8 cellular contexts compared by ENCODE assay signal in genomic region chr3:12661926-12662592, GRCh38. TPM values are rescaled to one million over a fixed set of nuclear protein-coding genes. Genes with fewer than 3 reads are reported as not detected.
DNase-seq lines count a peak whose midpoint lies in the region; TF ChIP-seq lines count a peak whose summit lies in the region.

No MANE protein-coding gene starts in this region.

- H3K9me3 ChIP-seq in SJSA1 (replicated peaks): no peaks in the 10 kb centered on the region

- H3K27me3 ChIP-seq in SJSA1 (replicated peaks) (no peaks in the 10 kb centered on the region), rectal smooth muscle tissue (ENCODE audit: control insufficient read depth, insufficient read depth, low read length) (no peaks in the 10 kb centered on the region)

- peak overlapping the region; percentile 79 for H3K4me3 ChIP-seq in GM08714 (ENCODE audit: low read length)
- H3K4me3 ChIP-seq in SJSA1: peak overlapping the region; percentile 93
- H3K4me3 ChIP-seq in fibroblast of mammary gland (ENCODE audit: control insufficient read depth, low read depth, low read length): peak overlapping the region; percentile 94
- H3K4me3 ChIP-seq in rectal smooth muscle tissue (ENCODE audit: low read length): peak overlapping the region; percentile 100

- DNase-seq in SJSA1 (ENCODE audit: low read depth in 1 of 2, low spot score in 2 of 2) (no peak), fibroblast of mammary gland (ENCODE audit: low read depth) (no peak), SHP77 (lab: John Stamatoyannopoulos, UW) (no peak), COR-L47 (lab: John Stamatoyannopoulos, UW) (no peak), NCI-H226 (no peak), NCI-H1436 (lab: John Stamatoyannopoulos, UW) (no peak)

- peaks cover 36% of the 10 kb centered on the region for H3K4me1 ChIP-seq in SJSA1 (replicated peaks)
- peaks cover 12% of the 10 kb centered on the region for H3K4me1 ChIP-seq in rectal smooth muscle tissue (ENCODE audit: control insufficient read depth, insufficient read depth, low read length)

- no peak overlapping the region for H3K9ac ChIP-seq in rectal smooth muscle tissue (ENCODE audit: low read length)

- TF ChIP-seq CTCF in fibroblast of mammary gland (conservative IDR thresholded peaks at IDR 0.05; ENCODE audit: control insufficient read depth, insufficient read depth, low read depth, low read length): no peak

- H3K36me3 ChIP-seq in SJSA1: peaks cover 9% of the 10 kb centered on the region
- H3K36me3 ChIP-seq in rectal smooth muscle tissue (ENCODE audit: control insufficient read depth, insufficient read depth, low read length): no peaks in the 10 kb centered on the region

- H3K27ac ChIP-seq in SJSA1 (no peak overlapping the region), rectal smooth muscle tissue (ENCODE audit: low read depth, low read length) (no peak overlapping the region)

RNA-seq across cellular contexts. Expression of gene RAF1, which starts 1.9 kb away (rescaled TPM):
- total RNA-seq in SJSA1 (2014; rRNA removed; shearing (Covaris generic)): 62.1 and 91.4 TPM in 2 replicates
